Comparison of ENCODE assay signal across 1 cellular context in genomic region chr12:121224591-121224990, GRCh38.
TF ChIP-seq lines count a peak whose summit lies in the region.

No MANE protein-coding gene starts in this region.

TF ChIP-seq in SK-N-SH, 30 proteins besides CTCF, POLR2A, EP300 and RAD21 (continued from another document):
- TF ChIP-seq REST (IDR thresholded peaks at IDR 0.05; ENCODE audit: low read depth, low read length) = no peak
- TF ChIP-seq PBX3 (IDR thresholded peaks at IDR 0.05) = no peak
- TF ChIP-seq USF1 (IDR thresholded peaks at IDR 0.05; ENCODE audit: borderline replicate concordance, low read depth) = no peak
- no peak for TF ChIP-seq FOXJ3 (CRISPR knock-in tag; IDR thresholded peaks at IDR 0.05)
- TF ChIP-seq FOXM1 (IDR thresholded peaks at IDR 0.05; ENCODE audit: low read depth) = no peak
- no peak for TF ChIP-seq CHD2 (IDR thresholded peaks at IDR 0.05; ENCODE audit: low read length, partially characterized antibody)
- TF ChIP-seq IRF3 (IDR thresholded peaks at IDR 0.05; ENCODE audit: low read depth, low read length) = no peak
- no peak for TF ChIP-seq NFIC (IDR thresholded peaks at IDR 0.05; ENCODE audit: borderline replicate concordance)
- no peak for TF ChIP-seq JUND (IDR thresholded peaks at IDR 0.05)
- TF ChIP-seq GABPA (IDR thresholded peaks at IDR 0.05; ENCODE audit: low read depth) = no peak
- TF ChIP-seq EZH2phosphoT487 (IDR thresholded peaks at IDR 0.05; ENCODE audit: borderline replicate concordance, low read depth) = no peak
TF ChIP-seq in SK-N-SH: peak in this region for 0.
